In the genomic region with DNA sequence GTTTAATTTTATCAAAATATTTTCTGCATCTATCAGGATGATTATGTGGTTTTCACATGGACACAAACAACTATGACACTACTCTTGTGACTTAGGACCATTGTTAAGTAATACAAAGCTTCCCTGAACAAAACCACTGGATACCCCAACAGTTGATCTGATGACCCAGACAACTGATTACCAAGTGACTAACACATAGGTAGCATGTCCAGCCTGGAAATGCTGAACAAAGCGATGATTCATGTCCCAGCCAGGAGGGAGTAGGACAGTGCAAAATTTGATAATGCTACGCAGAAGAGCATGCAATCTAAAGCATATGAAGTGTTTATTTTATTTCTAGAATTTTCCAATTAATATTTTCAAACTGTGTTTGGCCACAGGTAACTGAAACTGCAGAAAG, we compare ENCODE assay signal across 27 cellular contexts. TPM values are rescaled to one million over a fixed set of nuclear protein-coding genes. Genes with fewer than 3 reads are reported as not detected.
DNase-seq lines count a peak whose midpoint lies in the region; ATAC-seq, FAIRE-seq and TF ChIP-seq lines count a peak whose summit lies in the region.
"Had no signal": no experiment of that assay in that cellular context is flagged by ENCODE, and none has a peak within 500 bp of the region (broad histone marks: within the 10 kb centered on the region; RNA-seq: fewer than 3 reads in every experiment).

No MANE protein-coding gene starts in this region.

- FAIRE-seq in bronchial epithelial cell (lab: Jason Lieb, UNC): no peak
- FAIRE-seq: GM12892 had no signal

- no peaks in the 10 kb centered on the region for H3K27me3 ChIP-seq in bronchial epithelial cell (ENCODE audit: control insufficient read depth, insufficient read depth, low read length)
- H3K27me3 ChIP-seq: SJCRH30 had no signal

- peak; percentile 51 for DNase-seq in HT1080 (ENCODE audit: low read depth)
- DNase-seq in RPMI7951 (ENCODE audit: low read depth): peak; percentile 1
- DNase-seq in bronchial epithelial cell (ENCODE audit: low read depth): peak; percentile 71
- DNase-seq in kidney tubule cell (ENCODE audit: low spot score): peak; percentile 75
- DNase-seq in DMS 273 (lab: John Stamatoyannopoulos, UW; ENCODE audit: unreplicated experiment): no peak
- DNase-seq in NCI-H1436 (lab: John Stamatoyannopoulos, UW): no peak
- DNase-seq: Calu3, DMS153, DND-41, GM23248, H7, Karpas-422, MM.1S, NCI-H1694, NCI-H2029 treated with DMSO at 0.1 percent for 48 hours, NCI-H2227 treated with DMSO at 0.1 percent for 48 hours, NCI-H69, SJCRH30, T-helper 1 cell had no signal

- no peak for TF ChIP-seq CTCF in bronchial epithelial cell (IDR thresholded peaks at IDR 0.05; ENCODE audit: insufficient read depth, low read length, severe bottlenecking)

- H3K4me3 ChIP-seq in bronchial epithelial cell (ENCODE audit: low read depth, low read length): no peak overlapping the region
- H3K4me3 ChIP-seq: GM23248, SJCRH30 had no signal

- ATAC-seq in GM18505 (IDR thresholded peaks at IDR 0.05; ENCODE audit: unreplicated experiment) (no peak), HG03460 (IDR thresholded peaks at IDR 0.05; ENCODE audit: unreplicated experiment) (no peak)
- ATAC-seq: Panc1, Right ventricle myocardium inferior had no signal

- TF ChIP-seq POLR2A in GM18505 (IDR thresholded peaks at IDR 0.05; ENCODE audit: borderline replicate concordance, extremely low read depth, insufficient read depth, insufficient read length): no peak

- H3K36me3 ChIP-seq in bronchial epithelial cell (ENCODE audit: control insufficient read depth, insufficient read depth, low read length): no peaks in the 10 kb centered on the region
- H3K36me3 ChIP-seq: SJCRH30 had no signal

RNA-seq across cellular contexts. Expression of a gene that starts 8.9 kb away (rescaled TPM):
- total RNA-seq in HT1080 (2014; rRNA removed; shearing (Covaris generic)): not detected in 2 replicates
- polyA plus RNA-seq in HT1080 (2015; cell fraction: cytosol; rRNA removed): not detected in 2 replicates
- polyA plus RNA-seq in HT1080 (2015; cell fraction: nucleus; rRNA removed): not detected in 2 replicates
- total RNA-seq in RPMI7951 (2014; rRNA removed; shearing (Covaris generic)): not detected in 2 replicates
- under 0.01 TPM in 2 replicates for total RNA-seq in bronchial epithelial cell
- total RNA-seq: A172, Calu3, GM23248, H7, NCI-H460, Right ventricle myocardium inferior, SJCRH30 had no signal
- polyA plus RNA-seq: BJ, GM23248 had no signal

RNA-seq across cellular contexts. Expression of a gene that starts 53.9 kb away (rescaled TPM):
- not detected in 2 replicates for total RNA-seq in HT1080 (2014; rRNA removed; shearing (Covaris generic))
- polyA plus RNA-seq in HT1080 (2015; cell fraction: cytosol; rRNA removed): not detected in 2 replicates
- polyA plus RNA-seq in HT1080 (2015; cell fraction: nucleus; rRNA removed): not detected in 2 replicates
- total RNA-seq in RPMI7951 (2014; rRNA removed; shearing (Covaris generic)): not detected in 2 replicates
- total RNA-seq in bronchial epithelial cell: not detected in 2 replicates
- total RNA-seq: A172, Calu3, GM23248, H7, NCI-H460, Right ventricle myocardium inferior, SJCRH30 had no signal
- polyA plus RNA-seq: BJ, GM23248 had no signal

Comparison
In these comparisons a context has a peak if more than half of its experiments do, and no peak if none do; other contexts are left out.
1. DNase-seq: peak in HT1080 (single experiment), RPMI7951 (single experiment), bronchial epithelial cell (single experiment) and kidney tubule cell (single experiment); none in DMS 273 (single experiment) and NCI-H1436 (single experiment).